Comparison of ENCODE assay signal across 10 cellular contexts in the genomic region with DNA sequence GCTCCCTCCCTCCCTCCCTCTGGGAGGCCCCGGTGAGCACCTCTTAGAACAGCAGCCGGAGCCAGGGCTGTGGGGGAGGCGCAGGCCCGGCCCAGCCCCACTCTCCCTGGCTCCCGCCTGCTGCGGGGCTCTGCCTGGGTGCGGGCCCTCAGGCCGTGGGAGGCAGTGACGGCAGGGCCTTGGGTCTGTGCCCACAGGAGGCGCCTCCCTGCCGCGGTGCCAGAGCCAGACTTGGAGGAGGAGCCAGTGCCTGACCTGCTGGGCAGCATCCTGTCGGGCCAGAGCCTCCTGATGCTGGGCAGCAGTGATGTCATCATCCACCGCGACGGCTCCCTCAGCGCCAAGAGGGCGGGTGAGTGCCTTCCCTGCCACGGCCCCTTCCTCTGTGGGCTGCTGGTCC. TPM values are rescaled to one million over a fixed set of nuclear protein-coding genes. Genes with fewer than 3 reads are reported as not detected.
DNase-seq lines count a peak whose midpoint lies in the region; ATAC-seq and TF ChIP-seq lines count a peak whose summit lies in the region.
"Had no signal": no experiment of that assay in that cellular context is flagged by ENCODE, and none has a peak within 500 bp of the region (broad histone marks: within the 10 kb centered on the region; RNA-seq: fewer than 3 reads in every experiment).

No MANE protein-coding gene starts in this region.

- H3K27me3 ChIP-seq in BE2C (no peaks in the 10 kb centered on the region), neural progenitor cell (no peaks in the 10 kb centered on the region)

- intact Hi-C loops in left colon (cut with DNase I, micrococcal nuclease): no loop called here

- H3F3A ChIP-seq in neural progenitor cell (ENCODE audit: low read depth): no peaks in the 10 kb centered on the region

- TF ChIP-seq CTCF in BE2C (IDR thresholded peaks at IDR 0.05; ENCODE audit: low read depth, low read length) (no peak), neural progenitor cell (IDR thresholded peaks at IDR 0.05) (no peak)

- H2AFZ ChIP-seq in neural progenitor cell (replicated peaks): no peak overlapping the region

- H3K36me3 Mint-ChIP-seq in neural progenitor cell: peaks cover 21% of the 10 kb centered on the region

- DNase-seq in BE2C (peak; percentile 82), brain pericyte (ENCODE audit: low read depth, low spot score) (peak; percentile 72), left colon (no peak), neural progenitor cell (ENCODE audit: low spot score) (no peak), middle frontal gyrus (ENCODE audit: extremely low spot score, low spot score) (no peak), SW480 (ENCODE audit: low spot score) (no peak)
- DNase-seq: activated naive CD4-positive, alpha-beta T cell; NCI-H187 had no signal

- H3K4me3 ChIP-seq in BE2C (ENCODE audit: low read depth, low read length) (no peak overlapping the region), neural progenitor cell (no peak overlapping the region)
- H3K4me3 ChIP-seq: thoracic aorta had no signal

- H3K9ac ChIP-seq in neural progenitor cell: no peak overlapping the region

- no peaks in the 10 kb centered on the region for H3K9me3 Mint-ChIP-seq in neural progenitor cell

- no peaks in the 10 kb centered on the region for H3K79me2 ChIP-seq in neural progenitor cell (ENCODE audit: low read depth)

- H3K27me3 Mint-ChIP-seq in neural progenitor cell (ENCODE audit: insufficient read depth, low read depth): peaks cover 6% of the 10 kb centered on the region

- H3K4me2 ChIP-seq in neural progenitor cell: no peak overlapping the region

- no peak overlapping the region for H3K4me3 Mint-ChIP-seq in neural progenitor cell

- H3K4me1 Mint-ChIP-seq in neural progenitor cell: no peaks in the 10 kb centered on the region

- ATAC-seq in left colon: peak; percentile 33

- H3K27ac ChIP-seq in neural progenitor cell: no peak overlapping the region
- H3K27ac ChIP-seq: thoracic aorta had no signal

- no peaks in the 10 kb centered on the region for H3K9me3 ChIP-seq in BE2C
- no peaks in the 10 kb centered on the region for H3K9me3 ChIP-seq in neural progenitor cell (ENCODE audit: low read depth)
- H3K9me3 ChIP-seq: thoracic aorta had no signal

- no peak overlapping the region for H3K27ac Mint-ChIP-seq in neural progenitor cell

- H4K20me1 ChIP-seq in neural progenitor cell (ENCODE audit: low read depth): peaks cover 16% of the 10 kb centered on the region

- H3K36me3 ChIP-seq in BE2C (peaks cover 43% of the 10 kb centered on the region), neural progenitor cell (no peaks in the 10 kb centered on the region)

- H3K4me1 ChIP-seq in BE2C (peaks cover 9% of the 10 kb centered on the region), neural progenitor cell (no peaks in the 10 kb centered on the region)

RNA-seq across cellular contexts. Expression of a gene that starts 9.5 kb away (rescaled TPM):
- polyA plus RNA-seq in BE2C (2012; ENCODE audit: insufficient read depth, insufficient read length, low read depth): 14.4 TPM
- total RNA-seq in left colon: 10 to 100 TPM; 29.9 to 36.4 TPM
- 4.3 and 18.4 TPM in 2 replicates for total RNA-seq in neural progenitor cell (ENCODE audit: low replicate concordance)

RNA-seq across cellular contexts. Expression of a gene that starts 18.5 kb away (rescaled TPM):
- polyA plus RNA-seq in BE2C (2012; ENCODE audit: insufficient read depth, insufficient read length, low read depth): 0.37 TPM
- total RNA-seq in left colon (100 to 1,000 TPM; 359 to 611 TPM), neural progenitor cell (ENCODE audit: low replicate concordance) (not detected in 2 replicates)
- total RNA-seq: thoracic aorta had no signal

RNA-seq across cellular contexts. Expression of a gene that starts 20.7 kb away (rescaled TPM):
- not detected for polyA plus RNA-seq in BE2C (2012; ENCODE audit: insufficient read depth, insufficient read length, low read depth)
- total RNA-seq in left colon: 1 to 10 TPM in 1 of 2 donors, not detected in 1; 2.7 TPM
- total RNA-seq in neural progenitor cell (ENCODE audit: low replicate concordance): not detected in 2 replicates
- total RNA-seq: T-helper 2 cell treated with Interferon-gamma antibody and Interleukin-4, amounts not matched to agents 100 ng/mL and 5 ng/mL, for 36 hours; thoracic aorta had no signal

RNA-seq across cellular contexts. Expression of a gene that starts 30.0 kb away (rescaled TPM):
- polyA plus RNA-seq in BE2C (2012; ENCODE audit: insufficient read depth, insufficient read length, low read depth): 36.2 TPM
- 10 to 100 TPM; 31.0 to 33.0 TPM for total RNA-seq in left colon
- 9.8 and 43.6 TPM in 2 replicates for total RNA-seq in neural progenitor cell (ENCODE audit: low replicate concordance)

RNA-seq across cellular contexts. Expression of a gene that starts 30.8 kb away (rescaled TPM):
- polyA plus RNA-seq in BE2C (2012; ENCODE audit: insufficient read depth, insufficient read length, low read depth): 1.9 TPM
- total RNA-seq in left colon (1 to 10 TPM; 1.3 to 1.9 TPM), neural progenitor cell (ENCODE audit: low replicate concordance) (0.97 and 6.6 TPM in 2 replicates)

Comparison
In these comparisons a context has a peak if more than half of its experiments do, and no peak if none do; other contexts are left out.
1. DNase-seq: peak in BE2C (single experiment) and brain pericyte (single experiment); none in left colon (0 of 2), neural progenitor cell (single experiment), middle frontal gyrus (single experiment) and SW480 (single experiment).
2. RNA of a gene that starts 18.5 kb away (total RNA-seq): 359 to 611 TPM in left colon; not detected in neural progenitor cell; every median in the first group is over 100 times any median in the second.